18 cellular contexts compared by ENCODE assay signal in genomic region chr5:90484540-90484939, GRCh38.
"Had no signal": no experiment of that assay in that cellular context is flagged by ENCODE, and none has a peak within 500 bp of the region (broad histone marks: within the 10 kb centered on the region; RNA-seq: fewer than 3 reads in every experiment).

No MANE protein-coding gene starts in this region.

- H3K4me1 Mint-ChIP-seq: natural killer cell had no signal

- H3K9me3 ChIP-seq: heart left ventricle, ovary, stomach, thoracic aorta, transverse colon had no signal

- H3K27me3 ChIP-seq: heart left ventricle, ovary, stomach, transverse colon had no signal

- H3K36me3 ChIP-seq: heart left ventricle, ovary, stomach, thoracic aorta, transverse colon had no signal

- H3K4me3 ChIP-seq: heart left ventricle, ovary, stomach, thoracic aorta, transverse colon had no signal

- H3K27ac Mint-ChIP-seq: natural killer cell had no signal

- H3K4me3 Mint-ChIP-seq: natural killer cell, neural crest cell had no signal

- H3K9me3 Mint-ChIP-seq: natural killer cell, neural crest cell had no signal

- H3K4me1 ChIP-seq: heart left ventricle, stomach, transverse colon had no signal

- H3K36me3 Mint-ChIP-seq: natural killer cell had no signal

- H3K27ac ChIP-seq: heart left ventricle, ovary, stomach, thoracic aorta, transverse colon had no signal

- ATAC-seq: heart left ventricle, left lobe of liver, natural killer cell, right cardiac atrium had no signal

- DNase-seq: dermis blood vessel endothelial cell; erythroblast; heart left ventricle; hippocampal formation; islet precursor cell; mammary epithelial cell; natural killer cell; ovary; right cardiac atrium; small intestine; stimulated activated CD4-positive, alpha-beta T cell treated with anti-CD3 and anti-CD28 coated beads, Interleukin-12 subunit alpha, Interleukin-12 subunit beta, amount 100 ng/mL, for 4 hours; stimulated activated naive CD4-positive, alpha-beta T cell; stomach; substantia nigra; transverse colon had no signal
